Comparison of ENCODE assay signal across 1 cellular context in genomic region chr1:36401602-36402517, GRCh38.
A peak's percentile ranks its signal among the peaks of the same experiment; 100 is the strongest.
TF ChIP-seq lines count a peak whose summit lies in the region.

No MANE protein-coding gene starts in this region.

TF ChIP-seq in GM12878, 131 proteins besides CTCF, POLR2A, EP300 and RAD21:
- no peak for TF ChIP-seq CHD1 (IDR thresholded peaks at IDR 0.05; ENCODE audit: low read depth, low read length)
- peak; percentile 36 for TF ChIP-seq BCL3 (IDR thresholded peaks at IDR 0.05; ENCODE audit: borderline replicate concordance, insufficient read depth, low read depth, low read length, poor library complexity, severe bottlenecking)
